1 cellular context compared by ENCODE assay signal in the genomic region with DNA sequence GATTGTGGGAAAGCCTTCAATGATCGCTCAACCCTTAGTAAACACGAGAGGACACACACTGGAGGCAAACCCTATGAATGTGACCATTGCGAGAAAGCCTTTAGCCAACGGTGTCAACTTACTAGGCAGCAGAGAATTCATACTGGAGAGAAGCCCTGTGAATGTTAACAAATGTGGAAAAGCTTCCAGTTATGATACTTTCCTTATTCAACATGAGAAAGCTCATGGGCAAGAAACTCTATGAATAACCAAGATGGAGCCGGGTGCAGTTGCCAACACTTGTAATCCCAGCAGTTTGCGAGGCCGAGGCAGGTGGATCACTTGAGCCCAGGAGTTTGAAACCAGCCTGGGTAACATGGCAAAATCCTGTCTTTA.
TF ChIP-seq lines count a peak whose summit lies in the region.

No MANE protein-coding gene starts in this region.

TF ChIP-seq in HCT116, 20 proteins besides CTCF, POLR2A, EP300 and RAD21 (continued from another document):
- TF ChIP-seq ZBTB33 (IDR thresholded peaks at IDR 0.05; ENCODE audit: extremely low read depth, insufficient replicate concordance, low read length): no peak
- no peak for TF ChIP-seq ZFX (IDR thresholded peaks at IDR 0.05)
- TF ChIP-seq, protein P1, sequence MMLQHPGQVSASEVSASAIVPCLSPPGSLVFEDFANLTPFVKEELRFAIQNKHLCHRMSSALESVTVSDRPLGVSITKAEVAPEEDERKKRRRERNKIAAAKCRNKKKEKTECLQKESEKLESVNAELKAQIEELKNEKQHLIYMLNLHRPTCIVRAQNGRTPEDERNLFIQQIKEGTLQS (IDR thresholded peaks at IDR 0.05): no peak
- no peak for TF ChIP-seq SIN3A (IDR thresholded peaks at IDR 0.05; ENCODE audit: low read depth)
- TF ChIP-seq CBX3 (IDR thresholded peaks at IDR 0.05; ENCODE audit: low read depth): no peak
- TF ChIP-seq MAX (IDR thresholded peaks at IDR 0.05): no peak
- TF ChIP-seq POLR2AphosphoS5 (IDR thresholded peaks at IDR 0.05; ENCODE audit: low read depth, low read length): no peak
- no peak for TF ChIP-seq REST (IDR thresholded peaks at IDR 0.05; ENCODE audit: low read depth)
- no peak for TF ChIP-seq ZNF274 (IDR thresholded peaks at IDR 0.05; ENCODE audit: low read depth, low read length)
